Comparison of ENCODE assay signal across 25 cellular contexts in genomic region chr2:53347219-53347618, GRCh38.
"Had no signal": no experiment of that assay in that cellular context is flagged by ENCODE, and none has a peak within 500 bp of the region (broad histone marks: within the 10 kb centered on the region; RNA-seq: fewer than 3 reads in every experiment).

No MANE protein-coding gene starts in this region.

- H3K4me3 ChIP-seq: adrenal gland, breast epithelium, K562, SK-N-MC had no signal

- ATAC-seq: activated T-helper 17 cell treated with anti-CD3 and anti-CD28 coated beads, Interleukin-2, amount 50 U/mL, for 72 hours; K562; T-cell had no signal

- H3K4me1 Mint-ChIP-seq: activated CD4-positive, alpha-beta T cell treated with anti-CD3 and anti-CD28 coated beads, Interleukin-2, amount 10 ng/mL, durations not matched to agents 7 days and 5 days; activated T-helper 17 cell treated with anti-CD3 and anti-CD28 coated beads, Interleukin-2, amount 50 U/mL, for 72 hours; T-cell had no signal

- H3K27me3 ChIP-seq: adrenal gland, breast epithelium had no signal

- H3K36me3 ChIP-seq: adrenal gland, breast epithelium had no signal

- DNase-seq: activated CD4-positive, alpha-beta memory T cell treated with anti-CD3 and anti-CD28 coated beads for 36 hours; activated CD4-positive, alpha-beta T cell treated with anti-CD3 and anti-CD28 coated beads, Interleukin-2, amount 10 ng/mL, durations not matched to agents 7 days and 5 days; activated CD4-positive, CD25-positive, alpha-beta regulatory T cell; activated CD8-positive, alpha-beta memory T cell treated with anti-CD3 and anti-CD28 coated beads for 24 hours; activated gamma-delta T cell; activated naive CD4-positive, alpha-beta T cell treated with anti-CD3 and anti-CD28 coated beads for 36 hours; activated T-cell treated with anti-CD3 and anti-CD28 coated beads, Interleukin-2, amount 50 U/mL, for 48 hours; adrenal gland; aorta; central memory CD4-positive, alpha-beta T cell; Karpas-422; NCI-H1048; NCI-H146; NCI-H187 treated with DMSO at 0.1 percent for 48 hours; NCI-H2171; NCI-H2227 treated with DMSO at 0.1 percent for 48 hours; NCI-H510A; NCI-H526 treated with DMSO at 0.1 percent for 48 hours; NCI-H82; T-cell had no signal

- H3K36me3 Mint-ChIP-seq: activated CD4-positive, alpha-beta memory T cell treated with anti-CD3 and anti-CD28 coated beads for 36 hours; activated naive CD8-positive, alpha-beta T cell; T-cell had no signal

- H3K4me3 Mint-ChIP-seq: activated CD4-positive, alpha-beta memory T cell treated with anti-CD3 and anti-CD28 coated beads for 36 hours; activated CD4-positive, alpha-beta T cell treated with anti-CD3 and anti-CD28 coated beads, Interleukin-2, amount 10 ng/mL, durations not matched to agents 7 days and 5 days; activated naive CD4-positive, alpha-beta T cell treated with anti-CD3 and anti-CD28 coated beads for 36 hours; activated naive CD8-positive, alpha-beta T cell; activated T-helper 17 cell treated with anti-CD3 and anti-CD28 coated beads, Interleukin-2, amount 50 U/mL, for 72 hours; T-cell had no signal

- H3K27ac Mint-ChIP-seq: activated CD4-positive, alpha-beta memory T cell treated with anti-CD3 and anti-CD28 coated beads for 36 hours; activated CD4-positive, alpha-beta T cell treated with anti-CD3 and anti-CD28 coated beads, Interleukin-2, amount 10 ng/mL, durations not matched to agents 7 days and 5 days; activated naive CD4-positive, alpha-beta T cell treated with anti-CD3 and anti-CD28 coated beads for 36 hours; activated naive CD8-positive, alpha-beta T cell; activated T-helper 17 cell treated with anti-CD3 and anti-CD28 coated beads, Interleukin-2, amount 50 U/mL, for 72 hours; T-cell had no signal

- FAIRE-seq: K562 had no signal

- H3K27me3 Mint-ChIP-seq: activated CD4-positive, alpha-beta memory T cell treated with anti-CD3 and anti-CD28 coated beads for 36 hours; activated CD4-positive, alpha-beta T cell treated with anti-CD3 and anti-CD28 coated beads, Interleukin-2, amount 10 ng/mL, durations not matched to agents 7 days and 5 days; T-cell had no signal

- H3K9me3 Mint-ChIP-seq: activated CD4-positive, alpha-beta memory T cell treated with anti-CD3 and anti-CD28 coated beads for 36 hours; activated CD4-positive, alpha-beta T cell treated with anti-CD3 and anti-CD28 coated beads, Interleukin-2, amount 10 ng/mL, durations not matched to agents 7 days and 5 days; activated naive CD4-positive, alpha-beta T cell treated with anti-CD3 and anti-CD28 coated beads for 36 hours; activated T-helper 17 cell treated with anti-CD3 and anti-CD28 coated beads, Interleukin-2, amount 50 U/mL, for 72 hours had no signal
